21 cellular contexts compared by ENCODE assay signal in genomic region chr5:118953652-118954005, GRCh38.
"Had no signal": no experiment of that assay in that cellular context is flagged by ENCODE, and none has a peak within 500 bp of the region (broad histone marks: within the 10 kb centered on the region; RNA-seq: fewer than 3 reads in every experiment).

No MANE protein-coding gene starts in this region.

- H3K36me3 ChIP-seq: MG63 had no signal

- H3K27me3 Mint-ChIP-seq: activated CD8-positive, alpha-beta memory T cell treated with anti-CD3 and anti-CD28 coated beads, Interleukin-2, amount 10 ng/mL, durations not matched to agents 7 days and 5 days; activated naive CD4-positive, alpha-beta T cell treated with anti-CD3 and anti-CD28 coated beads, Interleukin-2, amount 50 U/mL, for 24 hours; activated T-cell treated with anti-CD3 and anti-CD28 coated beads, Interleukin-2, amount 50 U/mL, for 24 hours had no signal

- H3K4me3 ChIP-seq: MG63, PC-9 had no signal

- ATAC-seq: activated CD8-positive, alpha-beta memory T cell treated with anti-CD3 and anti-CD28 coated beads, Interleukin-2, amount 10 ng/mL, durations not matched to agents 7 days and 5 days had no signal

- H2AFZ ChIP-seq: PC-9 had no signal

- H3K27ac Mint-ChIP-seq: activated CD8-positive, alpha-beta memory T cell treated with anti-CD3 and anti-CD28 coated beads, Interleukin-2, amount 10 ng/mL, durations not matched to agents 7 days and 5 days; activated naive CD4-positive, alpha-beta T cell treated with anti-CD3 and anti-CD28 coated beads, Interleukin-2, amount 50 U/mL, for 24 hours; activated T-cell treated with anti-CD3 and anti-CD28 coated beads, Interleukin-2, amount 50 U/mL, for 24 hours; activated T-helper 1 cell treated with anti-CD3 and anti-CD28 coated beads, Interleukin-12 subunit alpha, Interleukin-12 subunit beta, Interleukin-2, Interleukin-4 antibody, amounts not matched to agents 30 ng/mL and 10 ng/mL and 1 ng/mL, durations not matched to agents 14 hours and 24 hours and 36 hours; T-helper 1 cell treated with Interleukin-12 subunit alpha and Interleukin-12 subunit beta and Interleukin-4 antibody, amounts not matched to agents 30 μg/mL and 1 μg/mL, for 36 hours had no signal

- H3K4me2 ChIP-seq: PC-9 had no signal

- H3K4me1 Mint-ChIP-seq: activated CD8-positive, alpha-beta memory T cell treated with anti-CD3 and anti-CD28 coated beads, Interleukin-2, amount 10 ng/mL, durations not matched to agents 7 days and 5 days had no signal

- H3K36me3 Mint-ChIP-seq: activated CD8-positive, alpha-beta memory T cell treated with anti-CD3 and anti-CD28 coated beads, Interleukin-2, amount 10 ng/mL, durations not matched to agents 7 days and 5 days had no signal

- H3K9me3 ChIP-seq: MG63 had no signal

- H3K4me3 Mint-ChIP-seq: activated CD8-positive, alpha-beta memory T cell treated with anti-CD3 and anti-CD28 coated beads, Interleukin-2, amount 10 ng/mL, durations not matched to agents 7 days and 5 days; activated naive CD4-positive, alpha-beta T cell treated with anti-CD3 and anti-CD28 coated beads, Interleukin-2, amount 50 U/mL, for 24 hours; activated T-cell treated with anti-CD3 and anti-CD28 coated beads, Interleukin-2, amount 50 U/mL, for 24 hours; activated T-helper 1 cell treated with anti-CD3 and anti-CD28 coated beads, Interleukin-12 subunit alpha, Interleukin-12 subunit beta, Interleukin-2, Interleukin-4 antibody, amounts not matched to agents 30 ng/mL and 10 ng/mL and 1 ng/mL, durations not matched to agents 14 hours and 24 hours and 36 hours; T-helper 1 cell treated with Interleukin-12 subunit alpha and Interleukin-12 subunit beta and Interleukin-4 antibody, amounts not matched to agents 30 μg/mL and 1 μg/mL, for 36 hours had no signal

- H3K9me3 Mint-ChIP-seq: activated naive CD4-positive, alpha-beta T cell treated with anti-CD3 and anti-CD28 coated beads, Interleukin-2, amount 50 U/mL, for 24 hours; activated T-cell treated with anti-CD3 and anti-CD28 coated beads, Interleukin-2, amount 50 U/mL, for 24 hours; activated T-helper 1 cell treated with anti-CD3 and anti-CD28 coated beads, Interleukin-12 subunit alpha, Interleukin-12 subunit beta, Interleukin-2, Interleukin-4 antibody, amounts not matched to agents 30 ng/mL and 10 ng/mL and 1 ng/mL, durations not matched to agents 14 hours and 24 hours and 36 hours; T-helper 1 cell treated with Interleukin-12 subunit alpha and Interleukin-12 subunit beta and Interleukin-4 antibody, amounts not matched to agents 30 μg/mL and 1 μg/mL, for 36 hours had no signal

- FAIRE-seq: bronchial epithelial cell had no signal

- H3K27ac ChIP-seq: PC-9 had no signal

- DNase-seq: activated CD4-positive, alpha-beta T cell treated with anti-CD3 and anti-CD28 coated beads for 48 hours; activated CD4-positive, alpha-beta T cell treated with anti-CD3 and anti-CD28 coated beads, Interleukin-2, amount 50 U/mL, for 48 hours; activated CD4-positive, CD25-positive, alpha-beta regulatory T cell treated with anti-CD3 and anti-CD28 coated beads, Interleukin-2, amount 50 U/mL, for 72 hours; activated CD8-positive, alpha-beta memory T cell treated with anti-CD3 and anti-CD28 coated beads, Interleukin-2, amount 10 ng/mL, durations not matched to agents 7 days and 5 days; activated effector memory CD4-positive, alpha-beta T cell treated with Interleukin-2 at 50 U/mL for 16 hours; activated naive CD4-positive, alpha-beta T cell; activated T-cell treated with anti-CD3 and anti-CD28 coated beads, Interleukin-2, amount 50 U/mL, for 24 hours; aorta; central memory CD4-positive, alpha-beta T cell; MG63; NCI-H1105; NCI-H1436; NCI-H1694 treated with DMSO at 0.1 percent for 48 hours; NCI-H2029 treated with DMSO at 0.1 percent for 48 hours; NCI-H510A treated with DMSO at 0.1 percent for 48 hours; PC-9; SHP77 treated with DMSO at 0.1 percent for 48 hours had no signal
